ENCODE assay signal across 13 cellular contexts in genomic region chr12:40834321-40834720, GRCh38.
DNase-seq lines count a peak whose midpoint lies in the region; ATAC-seq, FAIRE-seq and TF ChIP-seq lines count a peak whose summit lies in the region.
"Had no signal": no experiment of that assay in that cellular context is flagged by ENCODE, and none has a peak within 500 bp of the region (broad histone marks: within the 10 kb centered on the region; RNA-seq: fewer than 3 reads in every experiment).

No MANE protein-coding gene starts in this region.

- ATAC-seq in SK-N-SH treated with all-trans-retinoic acid at 6 μM for 48 hours = no peak
- ATAC-seq: CD8-positive, alpha-beta T cell had no signal

- TF ChIP-seq CTCF in SK-N-SH (IDR thresholded peaks at IDR 0.05) = no peak

- H3K4me1 ChIP-seq in SK-N-SH (ENCODE audit: control insufficient read depth in 1 of 2, insufficient read depth in 2 of 2, low read depth in 1 of 2, low read length in 1 of 2) = peaks cover 0 to 2% of the 10 kb centered on the region in 2 experiments; a peak in 2 of 4 replicates

- POLR2A ChIA-PET in SK-N-SH (lab: Yijun Ruan, JAX) = no interaction called here

- H3K36me3 ChIP-seq in SK-N-SH (replicated peaks in 1 of 2; ENCODE audit: control insufficient read depth in 1 of 2, insufficient read depth in 2 of 2, low read length in 1 of 2) = no peaks in the 10 kb centered on the region

- TF ChIP-seq POLR2A in H54 (IDR thresholded peaks at IDR 0.05; ENCODE audit: low read depth, low read length) = no peak

- DNase-seq in SK-N-SH = peak; percentile 12
- peak; percentile 46 to 61 for DNase-seq in NCI-H446 (lab: John Stamatoyannopoulos, UW)
- peak; percentile 25 for DNase-seq in SK-N-DZ (ENCODE audit: low spot score)
- no peak for DNase-seq in SW480 (ENCODE audit: low spot score)
- no peak for DNase-seq in stimulated activated CD4-positive, alpha-beta T cell treated with anti-CD3 and anti-CD28 coated beads, Interleukin-4, amount 100 ng/mL, for 4 hours
- no peak for DNase-seq in H54 (ENCODE audit: insufficient read length, low spot score)
- DNase-seq: CD8-positive, alpha-beta T cell; COR-L47; DMS53; IMR-90 had no signal

- H3K4me2 ChIP-seq in SK-N-SH = no peak overlapping the region

- WGBS in SK-N-SH (ENCODE audit: low lambda C conversion rate) = 27% methylated on average over 5 of the region's 5 CpGs

- peak overlapping the region in 1 of 2 experiments; percentile 1; a peak in 1 of 4 replicates for H3K27ac ChIP-seq in SK-N-SH (ENCODE audit: low read depth in 2 of 2, low read length in 1 of 2)

- no peak for FAIRE-seq in H54 (lab: Jason Lieb, UNC)
- FAIRE-seq: A204.1, D721Med had no signal

- no peaks in the 10 kb centered on the region for H3K9me3 ChIP-seq in SK-N-SH

- no peak for TF ChIP-seq RAD21 in SK-N-SH (IDR thresholded peaks at IDR 0.05; ENCODE audit: low read length)

- H3K9me2 ChIP-seq in SK-N-SH = no peaks in the 10 kb centered on the region

- TF ChIP-seq EP300 in SK-N-SH (IDR thresholded peaks at IDR 0.05; ENCODE audit: borderline replicate concordance in 1 of 2, low read depth in 1 of 2, low read length in 1 of 2) = no peak

- H3K4me3 ChIP-seq in SK-N-SH (ENCODE audit: low read depth in 2 of 2, low read length in 1 of 2) = no peak overlapping the region

- no peak overlapping the region for H3K9ac ChIP-seq in SK-N-SH

- no peaks in the 10 kb centered on the region for H4K20me1 ChIP-seq in SK-N-SH (ENCODE audit: insufficient read depth)

- CTCF ChIA-PET in SK-N-SH (lab: Yijun Ruan, JAX) = no interaction called here

- no peaks in the 10 kb centered on the region for H3K27me3 ChIP-seq in SK-N-SH (ENCODE audit: insufficient read depth)

- no peak overlapping the region; the same call in 1 of the 2 replicates for H2AFZ ChIP-seq in SK-N-SH (ENCODE audit: low read depth)

- no peaks in the 10 kb centered on the region for H3F3A ChIP-seq in SK-N-SH (replicated peaks; ENCODE audit: insufficient read depth)

- H3K79me2 ChIP-seq in SK-N-SH (ENCODE audit: insufficient read depth) = no peaks in the 10 kb centered on the region

TF ChIP-seq in SK-N-SH, 30 proteins besides CTCF, POLR2A, EP300 and RAD21:
- TF ChIP-seq FOXM1 (IDR thresholded peaks at IDR 0.05; ENCODE audit: low read depth) (no peak), RXRA (IDR thresholded peaks at IDR 0.05; ENCODE audit: borderline replicate concordance, low read depth) (no peak), FOSL2 (IDR thresholded peaks at IDR 0.05; ENCODE audit: borderline replicate concordance, low read depth) (no peak), TEAD4 (IDR thresholded peaks at IDR 0.05; ENCODE audit: borderline replicate concordance, insufficient read depth) (no peak), NRF1 (IDR thresholded peaks at IDR 0.05; ENCODE audit: low read depth, low read length) (no peak), CHD2 (IDR thresholded peaks at IDR 0.05; ENCODE audit: low read length, partially characterized antibody) (no peak), USF1 (IDR thresholded peaks at IDR 0.05; ENCODE audit: borderline replicate concordance, low read depth) (no peak)

TF ChIP-seq in SK-N-SH treated with all-trans-retinoic acid at 6 μM for 48 hours, 23 proteins besides CTCF, POLR2A, EP300 and RAD21:
- TF ChIP-seq GLIS3 (CRISPR knock-in tag; IDR thresholded peaks at IDR 0.05) = no peak
- no peak for TF ChIP-seq ZNF8 (CRISPR knock-in tag; IDR thresholded peaks at IDR 0.05)
- no peak for TF ChIP-seq ARNTL (CRISPR knock-in tag; IDR thresholded peaks at IDR 0.05; ENCODE audit: borderline replicate concordance, low read depth)
- TF ChIP-seq TOX (CRISPR knock-in tag; IDR thresholded peaks at IDR 0.05; ENCODE audit: borderline replicate concordance) = no peak
- no peak for TF ChIP-seq CSRNP3 (CRISPR knock-in tag; IDR thresholded peaks at IDR 0.05)
- TF ChIP-seq SNAI2 (CRISPR knock-in tag; IDR thresholded peaks at IDR 0.05) = no peak
- TF ChIP-seq TCF4 (CRISPR knock-in tag; IDR thresholded peaks at IDR 0.05; ENCODE audit: borderline replicate concordance) = no peak
- no peak for TF ChIP-seq TSHZ2 (CRISPR knock-in tag; IDR thresholded peaks at IDR 0.05)
- TF ChIP-seq ZNF565 (CRISPR knock-in tag; conservative IDR thresholded peaks at IDR 0.05; ENCODE audit: low read depth) = no peak
- no peak for TF ChIP-seq CREB5 (CRISPR knock-in tag; IDR thresholded peaks at IDR 0.05; ENCODE audit: low read depth)
- TF ChIP-seq ZFP30 (CRISPR knock-in tag; IDR thresholded peaks at IDR 0.05) = no peak

Comparison
In these comparisons a context has a peak if more than half of its experiments do, and no peak if none do; other contexts are left out.
1. DNase-seq: peak in SK-N-SH (single experiment), NCI-H446 (2 of 2) and SK-N-DZ (single experiment); none in SW480 (single experiment), stimulated activated CD4-positive, alpha-beta T cell treated with anti-CD3 and anti-CD28 coated beads, Interleukin-4, amount 100 ng/mL, for 4 hours (0 of 2) and H54 (single experiment).